In the genomic region with DNA sequence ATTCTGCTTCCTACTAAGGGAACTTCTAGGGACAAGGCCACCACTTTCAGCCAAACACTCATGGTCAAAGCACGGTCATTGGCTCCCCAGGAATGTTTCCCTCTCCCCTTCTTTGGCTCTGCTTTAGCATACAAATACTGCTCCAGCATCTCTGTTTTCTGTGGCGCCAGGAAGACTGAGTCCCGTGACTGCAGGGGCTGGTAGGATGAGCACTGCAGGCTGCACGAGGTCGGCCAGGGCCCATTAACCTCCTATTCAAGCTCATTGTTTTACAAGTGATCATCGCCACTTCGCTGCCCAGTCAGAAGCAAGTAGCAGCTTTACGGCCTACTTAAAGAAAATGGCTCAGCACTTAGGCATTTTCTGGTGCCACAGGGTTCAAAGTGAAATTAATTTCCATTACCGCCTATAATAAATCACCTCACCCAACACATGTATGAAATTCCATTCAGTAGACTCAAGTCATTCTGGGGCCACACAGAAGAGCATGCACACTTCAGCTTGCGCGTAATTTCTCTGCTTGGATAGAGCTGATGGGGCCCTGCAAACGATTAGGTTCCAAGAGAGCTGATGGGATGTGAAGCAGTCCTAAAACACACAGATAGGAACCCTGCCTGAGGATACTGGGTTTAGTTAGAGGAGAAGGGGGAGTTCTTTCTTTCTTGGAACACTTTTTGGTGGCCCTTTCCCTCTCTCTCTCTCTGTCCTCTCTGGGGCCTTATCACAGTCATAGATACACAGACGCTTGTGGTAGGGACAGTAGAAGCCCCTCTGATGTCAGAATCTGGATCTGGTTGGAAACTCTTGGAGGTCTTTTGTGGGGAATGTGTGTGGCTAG, we compare ENCODE assay signal across 13 cellular contexts.
DNase-seq lines count a peak whose midpoint lies in the region; ATAC-seq and TF ChIP-seq lines count a peak whose summit lies in the region.
"Had no signal": no experiment of that assay in that cellular context is flagged by ENCODE, and none has a peak within 500 bp of the region (broad histone marks: within the 10 kb centered on the region; RNA-seq: fewer than 3 reads in every experiment).

No MANE protein-coding gene starts in this region.

- H3K36me3 ChIP-seq in MG63, result no peaks in the 10 kb centered on the region
- no peaks in the 10 kb centered on the region for H3K36me3 ChIP-seq in endodermal cell (ENCODE audit: control insufficient read depth, insufficient read depth, low read length)
- H3K36me3 ChIP-seq: lower lobe of right lung had no signal

- no peak overlapping the region for H3K27ac ChIP-seq in endodermal cell (ENCODE audit: low read depth, low read length)
- H3K27ac ChIP-seq: dorsolateral prefrontal cortex, lower lobe of right lung had no signal

- DNase-seq in EL, result peak; percentile 100
- peak; percentile 32 for DNase-seq in MG63
- peak; percentile 80 for DNase-seq in endodermal cell
- DNase-seq in osteocyte (ENCODE audit: extremely low spot score, unreplicated experiment), result no peak
- no peak for DNase-seq in NCI-H510A treated with DMSO at 0.1 percent for 48 hours (lab: John Stamatoyannopoulos, UW)
- DNase-seq in inferior parietal cortex (ENCODE audit: extremely low spot score), result no peak
- DNase-seq: activated T-cell treated with anti-CD3 and anti-CD28 coated beads for 4 hours, dorsolateral prefrontal cortex, lower lobe of right lung, NCI-H1930, substantia nigra had no signal

- H3K27me3 Mint-ChIP-seq in endodermal cell (ENCODE audit: insufficient read depth), result no peaks in the 10 kb centered on the region
- no peaks in the 10 kb centered on the region for H3K27me3 Mint-ChIP-seq in osteocyte (ENCODE audit: unreplicated experiment)

- H3K9me3 ChIP-seq in MG63, result no peaks in the 10 kb centered on the region
- H3K9me3 ChIP-seq in endodermal cell (ENCODE audit: control insufficient read depth, low read length), result peaks cover 8% of the 10 kb centered on the region
- H3K9me3 ChIP-seq: lower lobe of right lung had no signal

- WGBS in endodermal cell (ENCODE audit: insufficient coverage in 1 of 2, insufficient read length in 1 of 2), 2 experiments, result 75 to 77% methylated on average over 11 to 13 of the region's 13 CpGs

- ATAC-seq in HG02973 (IDR thresholded peaks at IDR 0.05; ENCODE audit: unreplicated experiment) (no peak), HG03457 (IDR thresholded peaks at IDR 0.05; ENCODE audit: unreplicated experiment) (no peak)
- ATAC-seq: lower lobe of right lung had no signal

- H3K36me3 Mint-ChIP-seq in endodermal cell (ENCODE audit: low read depth) (no peaks in the 10 kb centered on the region), osteocyte (ENCODE audit: unreplicated experiment) (no peaks in the 10 kb centered on the region)

- H3K4me3 Mint-ChIP-seq in endodermal cell, result no peak overlapping the region
- no peak overlapping the region for H3K4me3 Mint-ChIP-seq in osteocyte (ENCODE audit: unreplicated experiment)

- H3K4me3 ChIP-seq in MG63 (no peak overlapping the region), endodermal cell (ENCODE audit: low read length) (no peak overlapping the region)
- H3K4me3 ChIP-seq: dorsolateral prefrontal cortex, lower lobe of right lung had no signal

- H3K27ac Mint-ChIP-seq in endodermal cell (no peak overlapping the region), osteocyte (ENCODE audit: unreplicated experiment) (peak overlapping the region; percentile 89)

- no peaks in the 10 kb centered on the region for H3K4me1 ChIP-seq in endodermal cell (ENCODE audit: control insufficient read depth, insufficient read depth, low read length)
- H3K4me1 ChIP-seq: lower lobe of right lung had no signal

- TF ChIP-seq CTCF in endodermal cell (conservative IDR thresholded peaks at IDR 0.05), result no peak
- no peak for TF ChIP-seq CTCF in osteocyte (IDR thresholded peaks at IDR 0.05)

- no peak overlapping the region for H3K9ac ChIP-seq in endodermal cell (ENCODE audit: extremely low read depth, low read length, poor library complexity, severe bottlenecking)

- H3K9me3 Mint-ChIP-seq in endodermal cell (peaks cover 13% of the 10 kb centered on the region), osteocyte (ENCODE audit: unreplicated experiment) (no peaks in the 10 kb centered on the region)

- H3K27me3 ChIP-seq in MG63 (no peaks in the 10 kb centered on the region), endodermal cell (ENCODE audit: control insufficient read depth, insufficient read depth, low read length, poor library complexity, severe bottlenecking) (no peaks in the 10 kb centered on the region)

- H3K4me1 Mint-ChIP-seq in endodermal cell (no peaks in the 10 kb centered on the region), osteocyte (ENCODE audit: unreplicated experiment) (peaks cover 19% of the 10 kb centered on the region)

Comparison
In these comparisons a context has a peak if more than half of its experiments do, and no peak if none do; other contexts are left out.
1. DNase-seq: peak in EL (single experiment), MG63 (single experiment) and endodermal cell (single experiment); none in osteocyte (single experiment), NCI-H510A treated with DMSO at 0.1 percent for 48 hours (single experiment) and inferior parietal cortex (single experiment).